In the genomic region with DNA sequence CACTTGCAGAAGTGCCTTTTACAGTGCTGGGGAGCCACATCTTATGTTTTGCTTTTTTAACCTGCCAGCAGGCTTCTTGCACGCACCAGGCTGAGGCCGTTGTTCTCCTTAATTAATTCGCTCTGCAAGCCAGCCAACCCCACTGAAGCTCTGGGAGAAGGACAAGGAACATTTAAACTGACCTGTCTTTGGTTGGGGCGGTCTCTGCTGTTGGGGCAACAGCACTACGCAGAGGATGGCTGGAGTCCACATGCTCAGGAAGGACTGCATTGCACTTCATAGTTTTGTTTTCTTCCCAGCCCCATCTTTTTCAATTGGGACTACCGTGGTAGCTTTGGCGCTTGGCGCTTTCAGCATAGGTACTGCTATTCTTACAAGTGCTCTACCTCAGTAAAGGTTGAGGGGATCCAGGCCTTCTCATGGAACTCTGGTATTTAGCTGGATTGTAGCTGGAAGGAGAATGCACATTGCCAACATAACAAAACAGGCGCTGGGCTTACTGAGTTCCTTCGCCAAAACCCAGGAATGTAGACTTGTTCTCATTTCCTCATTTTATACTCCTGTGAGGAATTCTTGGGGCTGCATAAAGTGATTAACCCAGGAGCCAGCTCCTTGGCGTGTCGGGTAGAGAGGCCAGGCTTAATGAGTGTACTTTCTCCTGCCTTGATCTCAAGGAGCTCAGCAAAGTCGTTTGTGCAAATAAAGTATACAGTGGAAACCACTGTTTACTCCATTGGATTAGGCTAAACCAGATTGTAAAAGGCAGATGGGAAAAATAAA, we compare ENCODE assay signal across 17 cellular contexts.
DNase-seq lines count a peak whose midpoint lies in the region; ATAC-seq and TF ChIP-seq lines count a peak whose summit lies in the region.
"Had no signal": no experiment of that assay in that cellular context is flagged by ENCODE, and none has a peak within 500 bp of the region (broad histone marks: within the 10 kb centered on the region; RNA-seq: fewer than 3 reads in every experiment).

No MANE protein-coding gene starts in this region.

- ATAC-seq in left lung: peak; percentile 82
- peak; percentile 57 for ATAC-seq in upper lobe of right lung
- ATAC-seq: HCT116, K562 had no signal

- H3K9me3 ChIP-seq in adipocyte (ENCODE audit: control insufficient read depth, low read length) (no peaks in the 10 kb centered on the region), left lung (no peaks in the 10 kb centered on the region), upper lobe of right lung (no peaks in the 10 kb centered on the region)
- H3K9me3 ChIP-seq: Peyer's patch had no signal

- H3K4me1 ChIP-seq in adipocyte (ENCODE audit: control insufficient read depth, insufficient read depth, low read length) (no peaks in the 10 kb centered on the region), left lung (peaks cover 9 to 16% of the 10 kb centered on the region in 2 donors), upper lobe of right lung (peaks cover 5% of the 10 kb centered on the region)
- H3K4me1 ChIP-seq: Peyer's patch had no signal

- DNase-seq in NCI-H2107 treated with DMSO at 0.1 percent for 48 hours (lab: John Stamatoyannopoulos, UW; ENCODE audit: unreplicated experiment) (peak; percentile 45), NCI-H2107 (lab: John Stamatoyannopoulos, UW) (no peak), adipocyte (ENCODE audit: low read depth) (peak; percentile 21), left lung (no peak), upper lobe of right lung (no peak), HT-29 (ENCODE audit: low spot score) (no peak), DMS79 (lab: John Stamatoyannopoulos, UW) (no peak)
- no peak for DNase-seq in activated CD4-positive, alpha-beta T cell treated with anti-CD3 and anti-CD28 coated beads, Interleukin-2, amount 50 U/mL, for 48 hours
- DNase-seq: 8988T, DMS153, NCI-H1092, NCI-H2171, NCI-H774, Peyer's patch, Right ventricle myocardium superior had no signal

- no peaks in the 10 kb centered on the region for H3K27me3 ChIP-seq in adipocyte (replicated peaks; ENCODE audit: control insufficient read depth, insufficient read depth, low read length)
- no peaks in the 10 kb centered on the region for H3K27me3 ChIP-seq in left lung
- H3K27me3 ChIP-seq in upper lobe of right lung: no peaks in the 10 kb centered on the region
- H3K27me3 ChIP-seq: Peyer's patch had no signal

- H3K9ac ChIP-seq in adipocyte (ENCODE audit: low read length): no peak overlapping the region

- H3K27ac ChIP-seq in left lung: no peak overlapping the region
- H3K27ac ChIP-seq in upper lobe of right lung: no peak overlapping the region
- H3K27ac ChIP-seq: Peyer's patch had no signal

- TF ChIP-seq CTCF in left lung (IDR thresholded peaks at IDR 0.05) (no peak), upper lobe of right lung (IDR thresholded peaks at IDR 0.05) (no peak)

- intact Hi-C loops in left lung (cut with DNase I): no loop called here
- intact Hi-C loops in upper lobe of right lung (cut with DNase I): no loop called here

- H3K36me3 ChIP-seq in adipocyte (ENCODE audit: control insufficient read depth, insufficient read depth, low read length, severe bottlenecking): no peaks in the 10 kb centered on the region
- no peaks in the 10 kb centered on the region for H3K36me3 ChIP-seq in left lung
- no peaks in the 10 kb centered on the region for H3K36me3 ChIP-seq in upper lobe of right lung
- H3K36me3 ChIP-seq: Peyer's patch had no signal

- no peak overlapping the region for H3K4me3 ChIP-seq in adipocyte (ENCODE audit: low read length)
- H3K4me3 ChIP-seq in left lung: no peak overlapping the region
- no peak overlapping the region for H3K4me3 ChIP-seq in upper lobe of right lung
- H3K4me3 ChIP-seq: K562, Peyer's patch had no signal

Comparison
In these comparisons a context has a peak if more than half of its experiments do, and no peak if none do; other contexts are left out.
1. DNase-seq: peak in NCI-H2107 treated with DMSO at 0.1 percent for 48 hours (single experiment) and adipocyte (single experiment); none in NCI-H2107 (single experiment), left lung (0 of 2), upper lobe of right lung (single experiment), HT-29 (single experiment), DMS79 (single experiment) and activated CD4-positive, alpha-beta T cell treated with anti-CD3 and anti-CD28 coated beads, Interleukin-2, amount 50 U/mL, for 48 hours (0 of 2).